ENCODE assay signal across 1 cellular context in the genomic region with DNA sequence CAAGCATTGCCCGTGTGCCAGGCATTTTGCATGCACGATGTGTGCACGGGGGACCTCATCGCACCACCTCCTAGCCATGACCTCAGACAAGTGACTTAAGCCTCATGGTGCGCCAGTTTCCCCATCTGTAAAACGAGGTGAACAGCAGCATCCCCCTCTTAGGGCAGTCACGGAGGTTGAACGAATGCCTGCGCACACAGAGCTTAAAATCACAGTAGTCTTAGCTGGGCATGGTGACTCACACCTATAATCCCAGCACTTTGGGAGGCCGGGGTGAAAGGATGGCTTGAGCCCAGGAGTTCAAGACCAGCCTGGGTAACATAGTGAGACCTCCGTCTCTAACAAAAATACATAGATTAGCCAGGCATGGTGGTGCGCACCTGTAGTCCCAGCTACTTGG.
TF ChIP-seq lines count a peak whose summit lies in the region.

No MANE protein-coding gene starts in this region.

TF ChIP-seq in H1, 55 proteins besides CTCF, POLR2A, EP300 and RAD21:
- TF ChIP-seq GABPA (IDR thresholded peaks at IDR 0.05; ENCODE audit: borderline replicate concordance, insufficient read depth, low read length) = no peak
- TF ChIP-seq RXRA (IDR thresholded peaks at IDR 0.05; ENCODE audit: insufficient read depth, low read depth, low read length) = no peak
- TF ChIP-seq KDM5A (IDR thresholded peaks at IDR 0.05; ENCODE audit: low read length) = no peak
- TF ChIP-seq MAX (IDR thresholded peaks at IDR 0.05) = no peak
- no peak for TF ChIP-seq TCF12 (IDR thresholded peaks at IDR 0.05; ENCODE audit: low read depth, low read length)
- TF ChIP-seq BRCA1 (IDR thresholded peaks at IDR 0.05; ENCODE audit: low read depth, low read length) = no peak
- TF ChIP-seq SAP30 (IDR thresholded peaks at IDR 0.05; ENCODE audit: insufficient read depth, insufficient replicate concordance, low read length) = no peak
- no peak for TF ChIP-seq JUN (IDR thresholded peaks at IDR 0.05; ENCODE audit: low read depth, low read length)
- no peak for TF ChIP-seq SP2 (IDR thresholded peaks at IDR 0.05; ENCODE audit: low read length)
- TF ChIP-seq CTBP2 (IDR thresholded peaks at IDR 0.05; ENCODE audit: borderline replicate concordance, insufficient read depth, insufficient read length, low read length) = no peak
- no peak for TF ChIP-seq SIN3A (conservative IDR thresholded peaks at IDR 0.05 in 1 of 2, IDR thresholded peaks at IDR 0.05 in 1 of 2; ENCODE audit: low read depth in 1 of 2, low read length in 2 of 2)
